In the genomic region with DNA sequence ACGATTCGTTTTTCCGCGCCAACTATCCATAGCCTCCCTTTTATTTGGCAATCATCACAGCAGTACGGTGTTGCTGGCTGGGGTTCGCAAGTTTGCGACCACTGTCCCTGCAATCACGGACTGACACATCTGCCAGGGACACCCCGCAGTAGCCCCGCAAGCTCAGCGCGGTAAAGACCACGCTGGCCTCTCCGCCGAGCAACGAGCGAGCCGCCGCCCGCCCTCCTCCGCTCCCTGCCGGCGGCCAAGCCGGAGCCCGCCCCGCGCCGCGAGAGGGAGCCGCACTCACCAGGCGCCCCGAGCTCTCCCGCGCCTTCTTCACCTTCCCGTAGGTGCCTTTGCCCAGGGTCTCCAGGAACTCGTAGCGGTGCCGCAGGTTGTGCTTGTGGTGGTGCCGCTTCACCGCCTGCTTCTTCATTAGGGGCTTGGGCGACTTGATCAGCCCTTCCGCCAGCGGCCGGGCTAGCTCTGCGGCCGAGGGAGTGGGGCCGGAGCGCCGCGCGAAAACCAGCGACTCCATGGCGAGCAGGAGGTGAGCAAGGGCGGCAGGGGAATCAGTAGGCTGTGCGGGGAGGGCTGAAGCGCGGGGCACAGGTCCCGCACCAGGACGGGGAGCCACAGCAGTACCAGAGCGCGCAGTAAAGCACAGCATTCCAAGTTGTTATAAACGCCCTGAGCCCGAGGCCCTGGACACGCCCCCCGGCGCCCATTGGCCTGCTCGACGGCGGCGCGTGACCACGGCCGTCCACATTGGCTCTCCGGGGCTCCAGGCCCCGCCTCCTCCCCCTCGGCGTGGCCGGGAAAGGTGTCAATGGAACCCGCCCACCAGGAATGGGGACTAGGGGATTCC, we compare ENCODE assay signal across 1 cellular context.
TF ChIP-seq lines count a peak whose summit lies in the region.

A gene (minus strand): TSS at position 637 of the 850 bp plus-strand sequence. CDS start 117 bp downstream, at position 520.

TF ChIP-seq in HepG2, 621 proteins besides CTCF, POLR2A, EP300 and RAD21 (continues in another document):
- TF ChIP-seq NFKB2 (CRISPR knock-in tag; IDR thresholded peaks at IDR 0.05; ENCODE audit: borderline replicate concordance) (peak; percentile 36; the same call in 1 of the 2 replicates), ZNF3 (CRISPR knock-in tag; IDR thresholded peaks at IDR 0.05) (no peak), MTF2 (CRISPR knock-in tag; IDR thresholded peaks at IDR 0.05; ENCODE audit: borderline replicate concordance) (0 out of 2 replicates have a peak, but pooled peaks have one; percentile 28), ZNF75D (CRISPR knock-in tag; IDR thresholded peaks at IDR 0.05; ENCODE audit: borderline replicate concordance) (no peak), ZNF33B (CRISPR knock-in tag; IDR thresholded peaks at IDR 0.05) (no peak; the same call in 1 of the 2 replicates), ZNF674 (CRISPR knock-in tag; IDR thresholded peaks at IDR 0.05; ENCODE audit: low read depth) (0 out of 2 replicates have a peak, but pooled peaks have one; percentile 77), JUNB (CRISPR knock-in tag; IDR thresholded peaks at IDR 0.05; ENCODE audit: borderline replicate concordance) (no peak), MEIS2 (CRISPR knock-in tag; IDR thresholded peaks at IDR 0.05) (no peak; the same call in 1 of the 2 replicates), ZBTB38 (CRISPR knock-in tag; IDR thresholded peaks at IDR 0.05) (no peak), ZNF816 (CRISPR knock-in tag; IDR thresholded peaks at IDR 0.05; ENCODE audit: borderline replicate concordance) (no peak), NBN (conservative IDR thresholded peaks at IDR 0.05) (no peak), NR3C1 (CRISPR knock-in tag; IDR thresholded peaks at IDR 0.05) (no peak), JDP2 (CRISPR knock-in tag; IDR thresholded peaks at IDR 0.05; ENCODE audit: borderline replicate concordance) (no peak), TCF12 (IDR thresholded peaks at IDR 0.05) (no peak), TCF12 (CRISPR knock-in tag; IDR thresholded peaks at IDR 0.05) (no peak), SMARCC2 (IDR thresholded peaks at IDR 0.05) (no peak), CCAR2 (optimal IDR thresholded peaks at IDR 0.05; ENCODE audit: low read depth, low read length) (no peak), ZMAT3 (CRISPR knock-in tag; conservative IDR thresholded peaks at IDR 0.05) (peak; percentile 66; the same call in 1 of the 2 replicates), NR2F6 (IDR thresholded peaks at IDR 0.05) (no peak), NR2F6 (CRISPR knock-in tag; IDR thresholded peaks at IDR 0.05) (no peak; the same call in 1 of the 2 replicates), TEAD2 (CRISPR knock-in tag; IDR thresholded peaks at IDR 0.05) (no peak), XRCC5 (optimal IDR thresholded peaks at IDR 0.05; ENCODE audit: low read length) (no peak), SOX5 (CRISPR knock-in tag; IDR thresholded peaks at IDR 0.05; ENCODE audit: borderline replicate concordance) (no peak), ZNF430 (CRISPR knock-in tag; IDR thresholded peaks at IDR 0.05) (no peak), CREB1 (IDR thresholded peaks at IDR 0.05) (0 out of 2 replicates have a peak, but pooled peaks have one; percentile 40), CREB1 (CRISPR knock-in tag; IDR thresholded peaks at IDR 0.05) (0 out of 2 replicates have a peak, but pooled peaks have one; percentile 35), ETV5 (CRISPR knock-in tag; IDR thresholded peaks at IDR 0.05; ENCODE audit: borderline replicate concordance) (no peak; the same call in 1 of the 2 replicates), HNRNPK (IDR thresholded peaks at IDR 0.05; ENCODE audit: low read depth, low read length, poor library complexity, severe bottlenecking) (no peak), KDM5B (CRISPR knock-in tag; IDR thresholded peaks at IDR 0.05; ENCODE audit: borderline replicate concordance) (peak; percentile 92), ZNF562 (CRISPR knock-in tag; IDR thresholded peaks at IDR 0.05; ENCODE audit: borderline replicate concordance) (no peak), RARA (CRISPR knock-in tag; IDR thresholded peaks at IDR 0.05) (no peak; the same call in 1 of the 2 replicates), ARID2 (CRISPR knock-in tag; IDR thresholded peaks at IDR 0.05; ENCODE audit: borderline replicate concordance) (no peak), TARDBP (CRISPR knock-in tag; IDR thresholded peaks at IDR 0.05) (no peak), ZNF746 (CRISPR knock-in tag; IDR thresholded peaks at IDR 0.05) (peak; percentile 28; the same call in 1 of the 2 replicates), KLF6 (CRISPR knock-in tag; IDR thresholded peaks at IDR 0.05) (0 out of 2 replicates have a peak, but pooled peaks have one; percentile 22), FIP1L1 (IDR thresholded peaks at IDR 0.05; ENCODE audit: borderline replicate concordance, insufficient read depth, low read depth, low read length) (no peak), MED13 (CRISPR knock-in tag; IDR thresholded peaks at IDR 0.05) (peak; percentile 13; the same call in 1 of the 2 replicates)
- TF ChIP-seq, protein P1, sequence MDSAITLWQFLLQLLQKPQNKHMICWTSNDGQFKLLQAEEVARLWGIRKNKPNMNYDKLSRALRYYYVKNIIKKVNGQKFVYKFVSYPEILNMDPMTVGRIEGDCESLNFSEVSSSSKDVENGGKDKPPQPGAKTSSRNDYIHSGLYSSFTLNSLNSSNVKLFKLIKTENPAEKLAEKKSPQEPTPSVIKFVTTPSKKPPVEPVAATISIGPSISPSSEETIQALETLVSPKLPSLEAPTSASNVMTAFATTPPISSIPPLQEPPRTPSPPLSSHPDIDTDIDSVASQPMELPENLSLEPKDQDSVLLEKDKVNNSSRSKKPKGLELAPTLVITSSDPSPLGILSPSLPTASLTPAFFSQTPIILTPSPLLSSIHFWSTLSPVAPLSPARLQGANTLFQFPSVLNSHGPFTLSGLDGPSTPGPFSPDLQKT (CRISPR knock-in tag; IDR thresholded peaks at IDR 0.05; ENCODE audit: borderline replicate concordance): no peak
- TF ChIP-seq, protein P2, sequence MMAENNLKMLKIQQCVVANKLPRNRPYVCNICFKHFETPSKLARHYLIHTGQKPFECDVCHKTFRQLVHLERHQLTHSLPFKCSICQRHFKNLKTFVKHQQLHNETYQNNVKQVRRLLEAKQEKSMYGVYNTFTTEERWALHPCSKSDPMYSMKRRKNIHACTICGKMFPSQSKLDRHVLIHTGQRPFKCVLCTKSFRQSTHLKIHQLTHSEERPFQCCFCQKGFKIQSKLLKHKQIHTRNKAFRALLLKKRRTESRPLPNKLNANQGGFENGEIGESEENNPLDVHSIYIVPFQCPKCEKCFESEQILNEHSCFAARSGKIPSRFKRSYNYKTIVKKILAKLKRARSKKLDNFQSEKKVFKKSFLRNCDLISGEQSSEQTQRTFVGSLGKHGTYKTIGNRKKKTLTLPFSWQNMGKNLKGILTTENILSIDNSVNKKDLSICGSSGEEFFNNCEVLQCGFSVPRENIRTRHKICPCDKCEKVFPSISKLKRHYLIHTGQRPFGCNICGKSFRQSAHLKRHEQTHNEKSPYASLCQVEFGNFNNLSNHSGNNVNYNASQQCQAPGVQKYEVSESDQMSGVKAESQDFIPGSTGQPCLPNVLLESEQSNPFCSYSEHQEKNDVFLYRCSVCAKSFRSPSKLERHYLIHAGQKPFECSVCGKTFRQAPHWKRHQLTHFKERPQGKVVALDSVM (CRISPR knock-in tag; IDR thresholded peaks at IDR 0.05): no peak
- TF ChIP-seq, protein P3, sequence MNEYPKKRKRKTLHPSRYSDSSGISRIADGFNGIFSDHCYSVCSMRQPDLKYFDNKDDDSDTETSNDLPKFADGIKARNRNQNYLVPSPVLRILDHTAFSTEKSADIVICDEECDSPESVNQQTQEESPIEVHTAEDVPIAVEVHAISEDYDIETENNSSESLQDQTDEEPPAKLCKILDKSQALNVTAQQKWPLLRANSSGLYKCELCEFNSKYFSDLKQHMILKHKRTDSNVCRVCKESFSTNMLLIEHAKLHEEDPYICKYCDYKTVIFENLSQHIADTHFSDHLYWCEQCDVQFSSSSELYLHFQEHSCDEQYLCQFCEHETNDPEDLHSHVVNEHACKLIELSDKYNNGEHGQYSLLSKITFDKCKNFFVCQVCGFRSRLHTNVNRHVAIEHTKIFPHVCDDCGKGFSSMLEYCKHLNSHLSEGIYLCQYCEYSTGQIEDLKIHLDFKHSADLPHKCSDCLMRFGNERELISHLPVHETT (CRISPR knock-in tag; conservative IDR thresholded peaks at IDR 0.05): no peak
- TF ChIP-seq, protein P4, sequence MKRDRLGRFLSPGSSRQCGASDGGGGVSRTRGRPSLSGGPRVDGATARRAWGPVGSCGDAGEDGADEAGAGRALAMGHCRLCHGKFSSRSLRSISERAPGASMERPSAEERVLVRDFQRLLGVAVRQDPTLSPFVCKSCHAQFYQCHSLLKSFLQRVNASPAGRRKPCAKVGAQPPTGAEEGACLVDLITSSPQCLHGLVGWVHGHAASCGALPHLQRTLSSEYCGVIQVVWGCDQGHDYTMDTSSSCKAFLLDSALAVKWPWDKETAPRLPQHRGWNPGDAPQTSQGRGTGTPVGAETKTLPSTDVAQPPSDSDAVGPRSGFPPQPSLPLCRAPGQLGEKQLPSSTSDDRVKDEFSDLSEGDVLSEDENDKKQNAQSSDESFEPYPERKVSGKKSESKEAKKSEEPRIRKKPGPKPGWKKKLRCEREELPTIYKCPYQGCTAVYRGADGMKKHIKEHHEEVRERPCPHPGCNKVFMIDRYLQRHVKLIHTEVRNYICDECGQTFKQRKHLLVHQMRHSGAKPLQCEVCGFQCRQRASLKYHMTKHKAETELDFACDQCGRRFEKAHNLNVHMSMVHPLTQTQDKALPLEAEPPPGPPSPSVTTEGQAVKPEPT (CRISPR knock-in tag; IDR thresholded peaks at IDR 0.05; ENCODE audit: low read depth): 0 out of 2 replicates have a peak, but pooled peaks have one; percentile 25
- TF ChIP-seq, protein P5, sequence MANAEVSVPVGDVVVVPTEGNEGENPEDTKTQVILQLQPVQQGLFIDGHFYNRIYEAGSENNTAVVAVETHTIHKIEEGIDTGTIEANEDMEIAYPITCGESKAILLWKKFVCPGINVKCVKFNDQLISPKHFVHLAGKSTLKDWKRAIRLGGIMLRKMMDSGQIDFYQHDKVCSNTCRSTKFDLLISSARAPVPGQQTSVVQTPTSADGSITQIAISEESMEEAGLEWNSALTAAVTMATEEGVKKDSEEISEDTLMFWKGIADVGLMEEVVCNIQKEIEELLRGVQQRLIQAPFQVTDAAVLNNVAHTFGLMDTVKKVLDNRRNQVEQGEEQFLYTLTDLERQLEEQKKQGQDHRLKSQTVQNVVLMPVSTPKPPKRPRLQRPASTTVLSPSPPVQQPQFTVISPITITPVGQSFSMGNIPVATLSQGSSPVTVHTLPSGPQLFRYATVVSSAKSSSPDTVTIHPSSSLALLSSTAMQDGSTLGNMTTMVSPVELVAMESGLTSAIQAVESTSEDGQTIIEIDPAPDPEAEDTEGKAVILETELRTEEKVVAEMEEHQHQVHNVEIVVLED (CRISPR knock-in tag; IDR thresholded peaks at IDR 0.05; ENCODE audit: borderline replicate concordance): peak; percentile 73; the same call in 1 of the 2 replicates
- TF ChIP-seq, protein P6, sequence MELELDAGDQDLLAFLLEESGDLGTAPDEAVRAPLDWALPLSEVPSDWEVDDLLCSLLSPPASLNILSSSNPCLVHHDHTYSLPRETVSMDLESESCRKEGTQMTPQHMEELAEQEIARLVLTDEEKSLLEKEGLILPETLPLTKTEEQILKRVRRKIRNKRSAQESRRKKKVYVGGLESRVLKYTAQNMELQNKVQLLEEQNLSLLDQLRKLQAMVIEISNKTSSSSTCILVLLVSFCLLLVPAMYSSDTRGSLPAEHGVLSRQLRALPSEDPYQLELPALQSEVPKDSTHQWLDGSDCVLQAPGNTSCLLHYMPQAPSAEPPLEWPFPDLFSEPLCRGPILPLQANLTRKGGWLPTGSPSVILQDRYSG (CRISPR knock-in tag; IDR thresholded peaks at IDR 0.05): no peak
- TF ChIP-seq, protein P7, sequence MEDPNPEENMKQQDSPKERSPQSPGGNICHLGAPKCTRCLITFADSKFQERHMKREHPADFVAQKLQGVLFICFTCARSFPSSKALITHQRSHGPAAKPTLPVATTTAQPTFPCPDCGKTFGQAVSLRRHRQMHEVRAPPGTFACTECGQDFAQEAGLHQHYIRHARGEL (CRISPR knock-in tag; IDR thresholded peaks at IDR 0.05): no peak
- TF ChIP-seq, protein P8, sequence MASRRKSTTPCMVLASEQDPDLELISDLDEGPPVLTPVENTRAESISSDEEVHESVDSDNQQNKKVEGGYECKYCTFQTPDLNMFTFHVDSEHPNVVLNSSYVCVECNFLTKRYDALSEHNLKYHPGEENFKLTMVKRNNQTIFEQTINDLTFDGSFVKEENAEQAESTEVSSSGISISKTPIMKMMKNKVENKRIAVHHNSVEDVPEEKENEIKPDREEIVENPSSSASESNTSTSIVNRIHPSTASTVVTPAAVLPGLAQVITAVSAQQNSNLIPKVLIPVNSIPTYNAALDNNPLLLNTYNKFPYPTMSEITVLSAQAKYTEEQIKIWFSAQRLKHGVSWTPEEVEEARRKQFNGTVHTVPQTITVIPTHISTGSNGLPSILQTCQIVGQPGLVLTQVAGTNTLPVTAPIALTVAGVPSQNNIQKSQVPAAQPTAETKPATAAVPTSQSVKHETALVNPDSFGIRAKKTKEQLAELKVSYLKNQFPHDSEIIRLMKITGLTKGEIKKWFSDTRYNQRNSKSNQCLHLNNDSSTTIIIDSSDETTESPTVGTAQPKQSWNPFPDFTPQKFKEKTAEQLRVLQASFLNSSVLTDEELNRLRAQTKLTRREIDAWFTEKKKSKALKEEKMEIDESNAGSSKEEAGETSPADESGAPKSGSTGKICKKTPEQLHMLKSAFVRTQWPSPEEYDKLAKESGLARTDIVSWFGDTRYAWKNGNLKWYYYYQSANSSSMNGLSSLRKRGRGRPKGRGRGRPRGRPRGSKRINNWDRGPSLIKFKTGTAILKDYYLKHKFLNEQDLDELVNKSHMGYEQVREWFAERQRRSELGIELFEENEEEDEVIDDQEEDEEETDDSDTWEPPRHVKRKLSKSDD (CRISPR knock-in tag; IDR thresholded peaks at IDR 0.05; ENCODE audit: low read depth): no peak
- TF ChIP-seq, protein P9, sequence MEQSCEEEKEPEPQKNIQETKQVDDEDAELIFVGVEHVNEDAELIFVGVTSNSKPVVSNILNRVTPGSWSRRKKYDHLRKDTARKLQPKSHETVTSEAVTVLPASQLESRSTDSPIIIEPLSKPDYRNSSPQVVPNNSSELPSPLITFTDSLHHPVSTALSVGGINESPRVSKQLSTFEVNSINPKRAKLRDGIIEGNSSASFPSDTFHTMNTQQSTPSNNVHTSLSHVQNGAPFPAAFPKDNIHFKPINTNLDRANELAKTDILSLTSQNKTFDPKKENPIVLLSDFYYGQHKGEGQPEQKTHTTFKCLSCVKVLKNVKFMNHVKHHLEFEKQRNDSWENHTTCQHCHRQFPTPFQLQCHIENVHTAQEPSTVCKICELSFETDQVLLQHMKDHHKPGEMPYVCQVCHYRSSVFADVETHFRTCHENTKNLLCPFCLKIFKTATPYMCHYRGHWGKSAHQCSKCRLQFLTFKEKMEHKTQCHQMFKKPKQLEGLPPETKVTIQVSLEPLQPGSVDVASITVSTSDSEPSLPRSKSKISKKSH (CRISPR knock-in tag; IDR thresholded peaks at IDR 0.05; ENCODE audit: borderline replicate concordance): peak; percentile 40; the same call in 1 of the 2 replicates
- TF ChIP-seq, protein P10, sequence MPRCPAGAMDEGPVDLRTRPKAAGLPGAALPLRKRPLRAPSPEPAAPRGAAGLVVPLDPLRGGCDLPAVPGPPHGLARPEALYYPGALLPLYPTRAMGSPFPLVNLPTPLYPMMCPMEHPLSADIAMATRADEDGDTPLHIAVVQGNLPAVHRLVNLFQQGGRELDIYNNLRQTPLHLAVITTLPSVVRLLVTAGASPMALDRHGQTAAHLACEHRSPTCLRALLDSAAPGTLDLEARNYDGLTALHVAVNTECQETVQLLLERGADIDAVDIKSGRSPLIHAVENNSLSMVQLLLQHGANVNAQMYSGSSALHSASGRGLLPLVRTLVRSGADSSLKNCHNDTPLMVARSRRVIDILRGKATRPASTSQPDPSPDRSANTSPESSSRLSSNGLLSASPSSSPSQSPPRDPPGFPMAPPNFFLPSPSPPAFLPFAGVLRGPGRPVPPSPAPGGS (CRISPR knock-in tag; IDR thresholded peaks at IDR 0.05): peak; percentile 91
